ENCODE assay signal across 15 cellular contexts in genomic region chr14:79514700-79515099, GRCh38.
DNase-seq lines count a peak whose midpoint lies in the region; ATAC-seq, FAIRE-seq and TF ChIP-seq lines count a peak whose summit lies in the region.
"Had no signal": no experiment of that assay in that cellular context is flagged by ENCODE, and none has a peak within 500 bp of the region (broad histone marks: within the 10 kb centered on the region; RNA-seq: fewer than 3 reads in every experiment).

No MANE protein-coding gene starts in this region.

- no peaks in the 10 kb centered on the region for H3K9me3 Mint-ChIP-seq in astrocyte (ENCODE audit: unreplicated experiment)
- peaks cover 5% of the 10 kb centered on the region for H3K9me3 Mint-ChIP-seq in type B pancreatic cell

- no peak for ATAC-seq in GM21381 (IDR thresholded peaks at IDR 0.05; ENCODE audit: unreplicated experiment)

- WGBS in GM23248 (ENCODE audit: low coverage in 1 of 2, low lambda C conversion rate in 2 of 2, missing lambda C conversion rate in 2 of 2), 2 experiments: 67 to 69% methylated on average over 2 of the region's 2 CpGs

- H3K27ac Mint-ChIP-seq in astrocyte (ENCODE audit: unreplicated experiment) (peak overlapping the region; percentile 97), type B pancreatic cell (peak overlapping the region; percentile 47)

- no peaks in the 10 kb centered on the region for H3K9me2 ChIP-seq in GM23248 (ENCODE audit: insufficient read depth)

- H3K4me2 ChIP-seq in GM23248 (ENCODE audit: unreplicated experiment) (no peak overlapping the region), astrocyte (ENCODE audit: low read length) (peak overlapping the region; percentile 81), keratinocyte (ENCODE audit: control insufficient read depth, extremely low read depth, insufficient read depth, low read depth, low read length) (peak overlapping the region; percentile 20)

- no peaks in the 10 kb centered on the region for H3K36me3 Mint-ChIP-seq in astrocyte (ENCODE audit: low read depth, unreplicated experiment)
- H3K36me3 Mint-ChIP-seq in type B pancreatic cell: no peaks in the 10 kb centered on the region

- in situ Hi-C loops in GM23248 (cut with MboI): no loop called here

- no peaks in the 10 kb centered on the region for H3K9me3 ChIP-seq in GM23248 (ENCODE audit: low read depth)
- H3K9me3 ChIP-seq in astrocyte (ENCODE audit: insufficient read depth, low read depth, low read length): no peaks in the 10 kb centered on the region
- H3K9me3 ChIP-seq in keratinocyte (ENCODE audit: control insufficient read depth, low read depth, low read length): no peaks in the 10 kb centered on the region
- H3K9me3 ChIP-seq: right atrium auricular region had no signal

- H3K9me1 ChIP-seq in keratinocyte (ENCODE audit: control insufficient read depth, extremely low read depth, insufficient read depth, low read length): no peaks in the 10 kb centered on the region

- H4K20me1 ChIP-seq in GM23248 (ENCODE audit: insufficient read depth) (no peaks in the 10 kb centered on the region), astrocyte (ENCODE audit: insufficient read depth, low read length) (no peaks in the 10 kb centered on the region), keratinocyte (ENCODE audit: control insufficient read depth, extremely low read depth, insufficient read depth, low read length) (no peaks in the 10 kb centered on the region)

- H3K4me1 ChIP-seq in GM23248 (ENCODE audit: insufficient read depth) (no peaks in the 10 kb centered on the region), astrocyte (ENCODE audit: insufficient read depth, low read length) (peaks cover 33% of the 10 kb centered on the region), keratinocyte (ENCODE audit: control insufficient read depth, extremely low read depth, insufficient read depth, low read length) (peaks cover 21% of the 10 kb centered on the region)
- H3K4me1 ChIP-seq: right atrium auricular region had no signal

- H3K4me3 ChIP-seq in GM23248 (no peak overlapping the region), astrocyte (ENCODE audit: insufficient read depth, low read depth, low read length) (no peak overlapping the region), keratinocyte (ENCODE audit: control insufficient read depth in 2 of 3, extremely low read depth in 1 of 3, insufficient read depth in 2 of 3, low read depth in 1 of 3, low read length in 3 of 3) (no peak overlapping the region)
- H3K4me3 ChIP-seq: right atrium auricular region had no signal

- peak; percentile 62 for FAIRE-seq in astrocyte (lab: Jason Lieb, UNC)
- FAIRE-seq in keratinocyte (lab: Jason Lieb, UNC): peak; percentile 36
- FAIRE-seq: kidney had no signal

- H3K4me3 Mint-ChIP-seq in astrocyte (ENCODE audit: unreplicated experiment): peak overlapping the region; percentile 62
- H3K4me3 Mint-ChIP-seq in type B pancreatic cell: peak overlapping the region; percentile 12

- H3K36me3 ChIP-seq in GM23248 (ENCODE audit: low read depth) (no peaks in the 10 kb centered on the region), astrocyte (ENCODE audit: insufficient read depth, low read length) (no peaks in the 10 kb centered on the region), keratinocyte (ENCODE audit: control insufficient read depth in 2 of 2, extremely low read depth in 1 of 2, insufficient read depth in 2 of 2, low read length in 2 of 2) (no peaks in the 10 kb centered on the region)
- H3K36me3 ChIP-seq: right atrium auricular region had no signal

- H3K79me2 ChIP-seq in GM23248 (ENCODE audit: insufficient read depth) (no peaks in the 10 kb centered on the region), astrocyte (ENCODE audit: insufficient read depth, low read length) (no peaks in the 10 kb centered on the region), keratinocyte (ENCODE audit: control insufficient read depth, insufficient read depth, low read length) (no peaks in the 10 kb centered on the region)

- dilution Hi-C loops in keratinocyte (cut with MboI; ENCODE audit: extremely low pct_ligation_motif_present, low sequenced_read_pairs): no loop called here

- no peaks in the 10 kb centered on the region for H3K27me3 ChIP-seq in GM23248 (replicated peaks; ENCODE audit: insufficient read depth)
- H3K27me3 ChIP-seq in astrocyte (ENCODE audit: insufficient read depth, low read length): no peaks in the 10 kb centered on the region
- no peaks in the 10 kb centered on the region for H3K27me3 ChIP-seq in keratinocyte (ENCODE audit: control insufficient read depth, extremely low read depth, insufficient read depth, low read length)
- H3K27me3 ChIP-seq: right atrium auricular region had no signal

- H3K27ac ChIP-seq in GM23248 (no peak overlapping the region), astrocyte (ENCODE audit: low read depth, low read length) (peak overlapping the region; percentile 82), keratinocyte (ENCODE audit: control insufficient read depth, insufficient read depth, low read length) (no peak overlapping the region)
- H3K27ac ChIP-seq: right atrium auricular region had no signal

- H3K4me1 Mint-ChIP-seq in astrocyte (ENCODE audit: low read depth, unreplicated experiment): peaks cover 54% of the 10 kb centered on the region
- peaks cover 42% of the 10 kb centered on the region for H3K4me1 Mint-ChIP-seq in type B pancreatic cell (ENCODE audit: unreplicated experiment)

- TF ChIP-seq CTCF in astrocyte (IDR thresholded peaks at IDR 0.05; ENCODE audit: insufficient read depth, low read depth, low read length): no peak
- no peak for TF ChIP-seq CTCF in keratinocyte (optimal IDR thresholded peaks at IDR 0.05 in 1 of 3, IDR thresholded peaks at IDR 0.05 in 1 of 3, conservative IDR thresholded peaks at IDR 0.05 in 1 of 3; ENCODE audit: extremely low read depth in 1 of 3, insufficient read depth in 2 of 3, low read length in 3 of 3)
- no peak for TF ChIP-seq CTCF in type B pancreatic cell (conservative IDR thresholded peaks at IDR 0.05)

- no peak overlapping the region for H2AFZ ChIP-seq in GM23248
- no peak overlapping the region for H2AFZ ChIP-seq in astrocyte (ENCODE audit: low read depth, low read length)
- H2AFZ ChIP-seq in keratinocyte (ENCODE audit: control insufficient read depth, low read length): no peak overlapping the region

- peak; percentile 2 for DNase-seq in GM23248
- peak; percentile 87 for DNase-seq in astrocyte (ENCODE audit: low read depth)
- no peak for DNase-seq in keratinocyte (ENCODE audit: low read depth, low spot score)
- no peak for DNase-seq in type B pancreatic cell (ENCODE audit: extremely low spot score, unreplicated experiment)
- DNase-seq in 8988T: no peak
- no peak for DNase-seq in DMS53 (lab: John Stamatoyannopoulos, UW)
- DNase-seq: activated CD4-positive, CD25-positive, alpha-beta regulatory T cell treated with anti-CD3 and anti-CD28 coated beads, Interleukin-2, amount 50 U/mL, for 72 hours; activated T-cell treated with anti-CD3 and anti-CD28 coated beads, Interleukin-2, amount 50 U/mL, for 1 hour; kidney; NCI-H1048; NCI-H2227 treated with DMSO at 0.1 percent for 48 hours; OCI-M1; stimulated activated naive CD4-positive, alpha-beta T cell treated with Interleukin-2 at 50 U/mL for 16 hours had no signal

- H3K27me3 Mint-ChIP-seq in astrocyte (ENCODE audit: low read depth, unreplicated experiment): no peaks in the 10 kb centered on the region
- H3K27me3 Mint-ChIP-seq in type B pancreatic cell: no peaks in the 10 kb centered on the region

- no peaks in the 10 kb centered on the region for H3F3A ChIP-seq in GM23248 (ENCODE audit: insufficient read depth)

- H3K9ac ChIP-seq in GM23248 (no peak overlapping the region), astrocyte (ENCODE audit: low read length) (peak overlapping the region; percentile 72), keratinocyte (ENCODE audit: control insufficient read depth, extremely low read depth, insufficient read depth, low read length) (no peak overlapping the region)

Comparison
In these comparisons a context has a peak if more than half of its experiments do, and no peak if none do; other contexts are left out.
1. DNase-seq: peak in GM23248 (single experiment) and astrocyte (single experiment); none in keratinocyte (single experiment), type B pancreatic cell (single experiment), 8988T (single experiment) and DMS53 (single experiment).